In the genomic region with DNA sequence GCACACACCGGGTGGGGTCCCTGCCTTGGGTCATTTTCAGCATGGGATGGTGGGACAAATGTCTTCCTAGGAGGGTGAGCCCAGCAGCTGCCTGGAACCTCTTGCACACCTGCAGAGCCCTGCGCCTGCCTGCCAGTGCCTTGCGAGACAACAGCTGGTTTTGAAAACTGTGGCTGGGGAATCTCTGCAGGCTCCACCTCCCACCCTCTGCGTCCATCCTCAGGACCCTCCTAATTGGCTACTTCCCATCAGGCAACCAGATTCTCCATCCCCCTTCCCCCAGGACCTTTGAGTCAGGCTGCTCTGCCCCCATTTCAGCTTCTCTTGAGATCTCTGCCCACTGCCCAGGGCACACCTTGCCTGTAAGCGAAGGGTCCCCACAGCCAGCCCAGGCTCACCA, we compare ENCODE assay signal across 1 cellular context.
TF ChIP-seq lines count a peak whose summit lies in the region.

No MANE protein-coding gene starts in this region.

TF ChIP-seq in H1, 55 proteins besides CTCF, POLR2A, EP300 and RAD21:
- TF ChIP-seq EGR1 (IDR thresholded peaks at IDR 0.05; ENCODE audit: borderline replicate concordance, low read depth, low read length): no peak
- TF ChIP-seq SIN3A (conservative IDR thresholded peaks at IDR 0.05 in 1 of 2, IDR thresholded peaks at IDR 0.05 in 1 of 2; ENCODE audit: low read depth in 1 of 2, low read length in 2 of 2): peak in 1 of 2 experiments; percentile 36; a peak in 1 of 4 replicates
